In the genomic region with DNA sequence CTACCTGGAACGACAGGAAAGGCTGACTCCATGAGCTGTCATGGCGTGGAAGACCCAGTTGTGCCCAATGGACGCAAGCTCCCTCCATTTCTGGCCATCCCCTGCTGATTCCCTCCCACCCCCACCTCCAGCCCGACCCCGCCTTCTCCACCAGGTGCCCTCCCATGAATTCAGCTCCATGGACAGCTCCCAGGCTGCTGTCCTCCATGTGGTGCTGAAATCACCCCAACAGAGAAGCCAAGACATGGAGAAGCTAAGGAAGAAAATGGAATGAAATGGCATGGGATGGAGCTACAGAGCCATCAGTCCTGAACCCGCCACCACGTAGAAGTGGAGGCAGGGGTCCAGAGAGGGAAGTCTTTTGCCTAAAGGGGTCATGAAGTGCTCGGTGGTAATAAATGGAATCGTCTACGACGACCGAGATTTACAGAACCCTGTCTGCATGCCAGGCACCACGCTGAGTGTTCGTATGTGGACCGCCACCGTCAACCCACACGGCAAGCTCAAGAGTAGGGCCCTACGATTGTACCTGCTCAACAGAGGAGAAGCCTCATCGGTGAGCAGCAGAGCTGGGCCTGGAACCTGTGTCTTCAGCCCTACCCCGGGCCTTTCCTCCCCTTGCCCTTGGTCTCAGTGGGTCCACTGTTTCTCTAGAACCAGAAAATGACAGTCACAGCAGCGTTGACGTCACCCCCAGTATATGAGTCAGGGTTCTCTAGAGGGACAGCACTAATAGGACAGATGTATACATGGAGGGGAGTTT, we compare ENCODE assay signal across 1 cellular context.
TF ChIP-seq lines count a peak whose summit lies in the region.

No MANE protein-coding gene starts in this region.

TF ChIP-seq in K562, 482 proteins besides CTCF, POLR2A, EP300 and RAD21 (continued from another document and continues in another):
- TF ChIP-seq, protein P1, sequence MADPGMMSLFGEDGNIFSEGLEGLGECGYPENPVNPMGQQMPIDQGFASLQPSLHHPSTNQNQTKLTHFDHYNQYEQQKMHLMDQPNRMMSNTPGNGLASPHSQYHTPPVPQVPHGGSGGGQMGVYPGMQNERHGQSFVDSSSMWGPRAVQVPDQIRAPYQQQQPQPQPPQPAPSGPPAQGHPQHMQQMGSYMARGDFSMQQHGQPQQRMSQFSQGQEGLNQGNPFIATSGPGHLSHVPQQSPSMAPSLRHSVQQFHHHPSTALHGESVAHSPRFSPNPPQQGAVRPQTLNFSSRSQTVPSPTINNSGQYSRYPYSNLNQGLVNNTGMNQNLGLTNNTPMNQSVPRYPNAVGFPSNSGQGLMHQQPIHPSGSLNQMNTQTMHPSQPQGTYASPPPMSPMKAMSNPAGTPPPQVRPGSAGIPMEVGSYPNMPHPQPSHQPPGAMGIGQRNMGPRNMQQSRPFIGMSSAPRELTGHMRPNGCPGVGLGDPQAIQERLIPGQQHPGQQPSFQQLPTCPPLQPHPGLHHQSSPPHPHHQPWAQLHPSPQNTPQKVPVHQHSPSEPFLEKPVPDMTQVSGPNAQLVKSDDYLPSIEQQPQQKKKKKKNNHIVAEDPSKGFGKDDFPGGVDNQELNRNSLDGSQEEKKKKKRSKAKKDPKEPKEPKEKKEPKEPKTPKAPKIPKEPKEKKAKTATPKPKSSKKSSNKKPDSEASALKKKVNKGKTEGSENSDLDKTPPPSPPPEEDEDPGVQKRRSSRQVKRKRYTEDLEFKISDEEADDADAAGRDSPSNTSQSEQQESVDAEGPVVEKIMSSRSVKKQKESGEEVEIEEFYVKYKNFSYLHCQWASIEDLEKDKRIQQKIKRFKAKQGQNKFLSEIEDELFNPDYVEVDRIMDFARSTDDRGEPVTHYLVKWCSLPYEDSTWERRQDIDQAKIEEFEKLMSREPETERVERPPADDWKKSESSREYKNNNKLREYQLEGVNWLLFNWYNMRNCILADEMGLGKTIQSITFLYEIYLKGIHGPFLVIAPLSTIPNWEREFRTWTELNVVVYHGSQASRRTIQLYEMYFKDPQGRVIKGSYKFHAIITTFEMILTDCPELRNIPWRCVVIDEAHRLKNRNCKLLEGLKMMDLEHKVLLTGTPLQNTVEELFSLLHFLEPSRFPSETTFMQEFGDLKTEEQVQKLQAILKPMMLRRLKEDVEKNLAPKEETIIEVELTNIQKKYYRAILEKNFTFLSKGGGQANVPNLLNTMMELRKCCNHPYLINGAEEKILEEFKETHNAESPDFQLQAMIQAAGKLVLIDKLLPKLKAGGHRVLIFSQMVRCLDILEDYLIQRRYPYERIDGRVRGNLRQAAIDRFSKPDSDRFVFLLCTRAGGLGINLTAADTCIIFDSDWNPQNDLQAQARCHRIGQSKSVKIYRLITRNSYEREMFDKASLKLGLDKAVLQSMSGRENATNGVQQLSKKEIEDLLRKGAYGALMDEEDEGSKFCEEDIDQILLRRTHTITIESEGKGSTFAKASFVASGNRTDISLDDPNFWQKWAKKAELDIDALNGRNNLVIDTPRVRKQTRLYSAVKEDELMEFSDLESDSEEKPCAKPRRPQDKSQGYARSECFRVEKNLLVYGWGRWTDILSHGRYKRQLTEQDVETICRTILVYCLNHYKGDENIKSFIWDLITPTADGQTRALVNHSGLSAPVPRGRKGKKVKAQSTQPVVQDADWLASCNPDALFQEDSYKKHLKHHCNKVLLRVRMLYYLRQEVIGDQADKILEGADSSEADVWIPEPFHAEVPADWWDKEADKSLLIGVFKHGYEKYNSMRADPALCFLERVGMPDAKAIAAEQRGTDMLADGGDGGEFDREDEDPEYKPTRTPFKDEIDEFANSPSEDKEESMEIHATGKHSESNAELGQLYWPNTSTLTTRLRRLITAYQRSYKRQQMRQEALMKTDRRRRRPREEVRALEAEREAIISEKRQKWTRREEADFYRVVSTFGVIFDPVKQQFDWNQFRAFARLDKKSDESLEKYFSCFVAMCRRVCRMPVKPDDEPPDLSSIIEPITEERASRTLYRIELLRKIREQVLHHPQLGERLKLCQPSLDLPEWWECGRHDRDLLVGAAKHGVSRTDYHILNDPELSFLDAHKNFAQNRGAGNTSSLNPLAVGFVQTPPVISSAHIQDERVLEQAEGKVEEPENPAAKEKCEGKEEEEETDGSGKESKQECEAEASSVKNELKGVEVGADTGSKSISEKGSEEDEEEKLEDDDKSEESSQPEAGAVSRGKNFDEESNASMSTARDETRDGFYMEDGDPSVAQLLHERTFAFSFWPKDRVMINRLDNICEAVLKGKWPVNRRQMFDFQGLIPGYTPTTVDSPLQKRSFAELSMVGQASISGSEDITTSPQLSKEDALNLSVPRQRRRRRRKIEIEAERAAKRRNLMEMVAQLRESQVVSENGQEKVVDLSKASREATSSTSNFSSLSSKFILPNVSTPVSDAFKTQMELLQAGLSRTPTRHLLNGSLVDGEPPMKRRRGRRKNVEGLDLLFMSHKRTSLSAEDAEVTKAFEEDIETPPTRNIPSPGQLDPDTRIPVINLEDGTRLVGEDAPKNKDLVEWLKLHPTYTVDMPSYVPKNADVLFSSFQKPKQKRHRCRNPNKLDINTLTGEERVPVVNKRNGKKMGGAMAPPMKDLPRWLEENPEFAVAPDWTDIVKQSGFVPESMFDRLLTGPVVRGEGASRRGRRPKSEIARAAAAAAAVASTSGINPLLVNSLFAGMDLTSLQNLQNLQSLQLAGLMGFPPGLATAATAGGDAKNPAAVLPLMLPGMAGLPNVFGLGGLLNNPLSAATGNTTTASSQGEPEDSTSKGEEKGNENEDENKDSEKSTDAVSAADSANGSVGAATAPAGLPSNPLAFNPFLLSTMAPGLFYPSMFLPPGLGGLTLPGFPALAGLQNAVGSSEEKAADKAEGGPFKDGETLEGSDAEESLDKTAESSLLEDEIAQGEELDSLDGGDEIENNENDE (IDR thresholded peaks at IDR 0.05; ENCODE audit: low read depth, low read length) = no peak
- TF ChIP-seq SLC30A9 (CRISPR knock-in tag; IDR thresholded peaks at IDR 0.05) (no peak), LARP7 (IDR thresholded peaks at IDR 0.05) (no peak), ZNF764 (CRISPR knock-in tag; IDR thresholded peaks at IDR 0.05; ENCODE audit: low read depth) (no peak), NCOA6 (IDR thresholded peaks at IDR 0.05) (peak; percentile 99), BCOR (IDR thresholded peaks at IDR 0.05) (no peak), CAMTA2 (CRISPR knock-in tag; conservative IDR thresholded peaks at IDR 0.05) (no peak), MBD2 (IDR thresholded peaks at IDR 0.05; ENCODE audit: borderline replicate concordance, low read depth) (no peak), HDAC8 (tag; IDR thresholded peaks at IDR 0.05) (no peak), SMARCC2 (IDR thresholded peaks at IDR 0.05; ENCODE audit: low read depth) (no peak), XRCC5 (IDR thresholded peaks at IDR 0.05; ENCODE audit: low read depth, low read length) (no peak), ZNF57 (CRISPR knock-in tag; IDR thresholded peaks at IDR 0.05) (no peak), PHF21A (IDR thresholded peaks at IDR 0.05; ENCODE audit: borderline replicate concordance, low read depth) (no peak), ZNF507 (tag; conservative IDR thresholded peaks at IDR 0.05) (no peak), ZNF224 (CRISPR knock-in tag; IDR thresholded peaks at IDR 0.05) (peak; percentile 99), NONO (IDR thresholded peaks at IDR 0.05; ENCODE audit: low read depth in 2 of 2, low read length in 1 of 2) (no peak), ZBTB17 (CRISPR knock-in tag; IDR thresholded peaks at IDR 0.05) (no peak), TSC22D4 (tag; IDR thresholded peaks at IDR 0.05) (no peak), FOXP1 (CRISPR knock-in tag; IDR thresholded peaks at IDR 0.05) (peak; percentile 99), SNIP1 (IDR thresholded peaks at IDR 0.05; ENCODE audit: low read depth) (no peak), PHB2 (IDR thresholded peaks at IDR 0.05; ENCODE audit: low read depth) (no peak), E2F3 (CRISPR knock-in tag; IDR thresholded peaks at IDR 0.05) (no peak), MXI1 (IDR thresholded peaks at IDR 0.05; ENCODE audit: low read depth, low read length) (peak; percentile 74; the same call in 1 of the 2 replicates), TAF1 (IDR thresholded peaks at IDR 0.05; ENCODE audit: control insufficient read depth, extremely low read depth, insufficient read depth, low read length, severe bottlenecking) (no peak), ZEB2 (IDR thresholded peaks at IDR 0.05) (no peak), SMAD3 (CRISPR knock-in tag; conservative IDR thresholded peaks at IDR 0.05) (0 out of 2 replicates have a peak, but pooled peaks have one; percentile 51), TAF15 (IDR thresholded peaks at IDR 0.05; ENCODE audit: low read depth, low read length) (no peak), PCBP1 (IDR thresholded peaks at IDR 0.05; ENCODE audit: low read depth, low read length, poor library complexity, severe bottlenecking) (no peak)
- TF ChIP-seq, protein P2, sequence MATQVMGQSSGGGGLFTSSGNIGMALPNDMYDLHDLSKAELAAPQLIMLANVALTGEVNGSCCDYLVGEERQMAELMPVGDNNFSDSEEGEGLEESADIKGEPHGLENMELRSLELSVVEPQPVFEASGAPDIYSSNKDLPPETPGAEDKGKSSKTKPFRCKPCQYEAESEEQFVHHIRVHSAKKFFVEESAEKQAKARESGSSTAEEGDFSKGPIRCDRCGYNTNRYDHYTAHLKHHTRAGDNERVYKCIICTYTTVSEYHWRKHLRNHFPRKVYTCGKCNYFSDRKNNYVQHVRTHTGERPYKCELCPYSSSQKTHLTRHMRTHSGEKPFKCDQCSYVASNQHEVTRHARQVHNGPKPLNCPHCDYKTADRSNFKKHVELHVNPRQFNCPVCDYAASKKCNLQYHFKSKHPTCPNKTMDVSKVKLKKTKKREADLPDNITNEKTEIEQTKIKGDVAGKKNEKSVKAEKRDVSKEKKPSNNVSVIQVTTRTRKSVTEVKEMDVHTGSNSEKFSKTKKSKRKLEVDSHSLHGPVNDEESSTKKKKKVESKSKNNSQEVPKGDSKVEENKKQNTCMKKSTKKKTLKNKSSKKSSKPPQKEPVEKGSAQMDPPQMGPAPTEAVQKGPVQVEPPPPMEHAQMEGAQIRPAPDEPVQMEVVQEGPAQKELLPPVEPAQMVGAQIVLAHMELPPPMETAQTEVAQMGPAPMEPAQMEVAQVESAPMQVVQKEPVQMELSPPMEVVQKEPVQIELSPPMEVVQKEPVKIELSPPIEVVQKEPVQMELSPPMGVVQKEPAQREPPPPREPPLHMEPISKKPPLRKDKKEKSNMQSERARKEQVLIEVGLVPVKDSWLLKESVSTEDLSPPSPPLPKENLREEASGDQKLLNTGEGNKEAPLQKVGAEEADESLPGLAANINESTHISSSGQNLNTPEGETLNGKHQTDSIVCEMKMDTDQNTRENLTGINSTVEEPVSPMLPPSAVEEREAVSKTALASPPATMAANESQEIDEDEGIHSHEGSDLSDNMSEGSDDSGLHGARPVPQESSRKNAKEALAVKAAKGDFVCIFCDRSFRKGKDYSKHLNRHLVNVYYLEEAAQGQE (CRISPR knock-in tag; IDR thresholded peaks at IDR 0.05; ENCODE audit: low read depth) = peak; percentile 97
- TF ChIP-seq, protein P3, sequence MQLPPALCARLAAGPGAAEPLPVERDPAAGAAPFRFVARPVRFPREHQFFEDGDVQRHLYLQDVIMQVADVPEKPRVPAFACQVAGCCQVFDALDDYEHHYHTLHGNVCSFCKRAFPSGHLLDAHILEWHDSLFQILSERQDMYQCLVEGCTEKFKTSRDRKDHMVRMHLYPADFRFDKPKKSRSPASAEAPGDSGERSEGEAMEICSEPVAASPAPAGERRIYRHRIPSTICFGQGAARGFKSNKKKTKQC (CRISPR knock-in tag; IDR thresholded peaks at IDR 0.05) = peak; percentile 100
- TF ChIP-seq, protein P4, sequence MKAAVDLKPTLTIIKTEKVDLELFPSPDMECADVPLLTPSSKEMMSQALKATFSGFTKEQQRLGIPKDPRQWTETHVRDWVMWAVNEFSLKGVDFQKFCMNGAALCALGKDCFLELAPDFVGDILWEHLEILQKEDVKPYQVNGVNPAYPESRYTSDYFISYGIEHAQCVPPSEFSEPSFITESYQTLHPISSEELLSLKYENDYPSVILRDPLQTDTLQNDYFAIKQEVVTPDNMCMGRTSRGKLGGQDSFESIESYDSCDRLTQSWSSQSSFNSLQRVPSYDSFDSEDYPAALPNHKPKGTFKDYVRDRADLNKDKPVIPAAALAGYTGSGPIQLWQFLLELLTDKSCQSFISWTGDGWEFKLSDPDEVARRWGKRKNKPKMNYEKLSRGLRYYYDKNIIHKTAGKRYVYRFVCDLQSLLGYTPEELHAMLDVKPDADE (conservative IDR thresholded peaks at IDR 0.05; ENCODE audit: control insufficient read depth, low read depth, low read length) = peak; percentile 91; the same call in 1 of the 2 replicates
- TF ChIP-seq, protein P5, sequence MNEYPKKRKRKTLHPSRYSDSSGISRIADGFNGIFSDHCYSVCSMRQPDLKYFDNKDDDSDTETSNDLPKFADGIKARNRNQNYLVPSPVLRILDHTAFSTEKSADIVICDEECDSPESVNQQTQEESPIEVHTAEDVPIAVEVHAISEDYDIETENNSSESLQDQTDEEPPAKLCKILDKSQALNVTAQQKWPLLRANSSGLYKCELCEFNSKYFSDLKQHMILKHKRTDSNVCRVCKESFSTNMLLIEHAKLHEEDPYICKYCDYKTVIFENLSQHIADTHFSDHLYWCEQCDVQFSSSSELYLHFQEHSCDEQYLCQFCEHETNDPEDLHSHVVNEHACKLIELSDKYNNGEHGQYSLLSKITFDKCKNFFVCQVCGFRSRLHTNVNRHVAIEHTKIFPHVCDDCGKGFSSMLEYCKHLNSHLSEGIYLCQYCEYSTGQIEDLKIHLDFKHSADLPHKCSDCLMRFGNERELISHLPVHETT (CRISPR knock-in tag; conservative IDR thresholded peaks at IDR 0.05 in 1 of 2, IDR thresholded peaks at IDR 0.05 in 1 of 2) = peak; percentile 92 to 99
- TF ChIP-seq, protein P6, sequence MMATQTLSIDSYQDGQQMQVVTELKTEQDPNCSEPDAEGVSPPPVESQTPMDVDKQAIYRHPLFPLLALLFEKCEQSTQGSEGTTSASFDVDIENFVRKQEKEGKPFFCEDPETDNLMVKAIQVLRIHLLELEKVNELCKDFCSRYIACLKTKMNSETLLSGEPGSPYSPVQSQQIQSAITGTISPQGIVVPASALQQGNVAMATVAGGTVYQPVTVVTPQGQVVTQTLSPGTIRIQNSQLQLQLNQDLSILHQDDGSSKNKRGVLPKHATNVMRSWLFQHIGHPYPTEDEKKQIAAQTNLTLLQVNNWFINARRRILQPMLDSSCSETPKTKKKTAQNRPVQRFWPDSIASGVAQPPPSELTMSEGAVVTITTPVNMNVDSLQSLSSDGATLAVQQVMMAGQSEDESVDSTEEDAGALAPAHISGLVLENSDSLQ (IDR thresholded peaks at IDR 0.05) = no peak
